Comparison of ENCODE assay signal across 8 cellular contexts in the genomic region with DNA sequence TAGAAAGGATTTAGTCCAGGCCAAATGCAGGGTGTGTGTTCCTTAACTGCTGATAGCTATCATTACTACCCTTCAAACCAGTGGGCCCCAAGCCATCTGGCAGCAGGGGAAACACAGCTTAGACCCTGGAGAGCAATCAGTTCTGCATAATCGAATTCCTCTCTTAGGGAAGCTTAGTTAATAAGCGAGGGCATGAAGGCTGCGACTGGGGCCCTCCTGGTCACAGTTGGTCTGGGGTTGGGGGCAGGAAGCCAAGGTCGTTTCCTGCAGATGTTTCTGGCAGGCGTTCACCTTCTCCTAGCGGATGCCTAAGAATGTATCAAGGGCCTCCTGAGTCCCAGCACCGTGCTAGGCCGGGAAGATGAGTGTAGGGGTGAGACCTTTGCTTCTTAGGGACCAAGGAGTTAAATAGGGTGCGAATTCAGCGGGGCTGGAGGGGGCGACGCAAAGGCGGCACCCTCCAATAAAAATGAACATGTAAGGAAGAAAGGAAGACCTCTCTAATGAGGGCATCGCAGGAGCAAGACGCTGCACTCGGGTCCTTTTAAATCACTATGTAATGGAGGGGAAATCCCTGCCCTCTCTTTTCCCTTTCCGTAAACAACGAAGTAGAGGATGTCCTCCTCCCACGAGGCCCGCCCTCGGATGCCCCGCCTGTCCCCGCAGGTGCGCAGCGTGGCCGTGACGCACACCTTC.
DNase-seq lines count a peak whose midpoint lies in the region; ATAC-seq, FAIRE-seq and TF ChIP-seq lines count a peak whose summit lies in the region.

No MANE protein-coding gene starts in this region.

- DNase-seq in DMS79 treated with DMSO at 0.1 percent for 48 hours (lab: John Stamatoyannopoulos, UW) (peak; percentile 76), RCC 7860 (ENCODE audit: low spot score) (peak; percentile 6), adipocyte (ENCODE audit: low read depth) (peak; percentile 15), midbrain (lab: John Stamatoyannopoulos, UW) (no peak)
- DNase-seq in stimulated activated CD4-positive, alpha-beta T cell treated with anti-CD3 and anti-CD28 coated beads, Interleukin-15, amount 100 ng/mL, for 1 hour (ENCODE audit: low read depth in 1 of 2, low spot score in 1 of 2), result peak; percentile 81 to 89

- H3K9me3 ChIP-seq in HEK293 (ENCODE audit: control insufficient read depth, insufficient read depth, low read depth, low read length) (no peaks in the 10 kb centered on the region), adipocyte (ENCODE audit: control insufficient read depth, low read length) (no peaks in the 10 kb centered on the region), iPS-15b (ENCODE audit: control insufficient read depth, insufficient read depth, low read length) (no peaks in the 10 kb centered on the region)

- no peak for FAIRE-seq in RCC 7860 (lab: Jason Lieb, UNC)

- H3K36me3 ChIP-seq in HEK293 (ENCODE audit: control insufficient read depth in 2 of 2, insufficient read depth in 1 of 2, low read length in 2 of 2) (no peaks in the 10 kb centered on the region), adipocyte (ENCODE audit: control insufficient read depth, insufficient read depth, low read length, severe bottlenecking) (no peaks in the 10 kb centered on the region), iPS-15b (ENCODE audit: control insufficient read depth, insufficient read depth, low read length) (no peaks in the 10 kb centered on the region)

- no peaks in the 10 kb centered on the region for H3K27me3 ChIP-seq in adipocyte (replicated peaks; ENCODE audit: control insufficient read depth, insufficient read depth, low read length)
- H3K27me3 ChIP-seq in iPS-15b (ENCODE audit: control insufficient read depth, insufficient read depth, low read length), result peaks cover 8% of the 10 kb centered on the region

- H3K4me1 ChIP-seq in HEK293 (ENCODE audit: control insufficient read depth, insufficient read depth, low read length) (peaks cover 6% of the 10 kb centered on the region), adipocyte (ENCODE audit: control insufficient read depth, insufficient read depth, low read length) (peaks cover 35% of the 10 kb centered on the region), iPS-15b (ENCODE audit: control insufficient read depth, insufficient read depth, low read length) (peaks cover 17% of the 10 kb centered on the region)

- H3K4me3 ChIP-seq in HEK293 (ENCODE audit: low read depth, low read length), result peak overlapping the region; percentile 64
- peak overlapping the region; percentile 82 for H3K4me3 ChIP-seq in adipocyte (ENCODE audit: low read length)
- H3K4me3 ChIP-seq in iPS-15b (ENCODE audit: low read depth, low read length), result peak overlapping the region; percentile 72

- CTCF ChIA-PET in HEK293 (lab: Yijun Ruan, JAX), result interaction anchor here (0.6 to 5.0 kb wide), 22 partner anchors 11 to 482 kb away, joined by 3 to 66 read pairs (median 4); a partner anchor contains a TSS

- H3K27ac ChIP-seq in HEK293 (ENCODE audit: extremely low read depth, low read depth, low read length), result no peak overlapping the region

- H3K9ac ChIP-seq in adipocyte (ENCODE audit: low read length), result peak overlapping the region; percentile 79
- peak overlapping the region; percentile 48 for H3K9ac ChIP-seq in iPS-15b (ENCODE audit: low read depth, low read length)

- no peak for ATAC-seq in HG02759 (IDR thresholded peaks at IDR 0.05; ENCODE audit: unreplicated experiment)

- TF ChIP-seq CTCF in HEK293 (tag by site-specific recombination; IDR thresholded peaks at IDR 0.05), result no peak

- POLR2A ChIA-PET in HEK293 (lab: Yijun Ruan, JAX), result interaction anchor here (1.1 to 1.4 kb wide), 2 partner anchors 181 to 201 kb away, joined by 3 read pairs; no protein-coding TSS in a partner anchor

TF ChIP-seq in HEK293, 187 proteins besides CTCF, POLR2A, EP300 and RAD21:
- TF ChIP-seq ZNF274 (IDR thresholded peaks at IDR 0.05; ENCODE audit: low read length) (no peak), ZNF274 (tag by site-specific recombination; IDR thresholded peaks at IDR 0.05; ENCODE audit: borderline replicate concordance) (no peak), ZNF501 (tag by site-specific recombination; IDR thresholded peaks at IDR 0.05) (0 out of 2 replicates have a peak, but pooled peaks have one; percentile 27), KLF1 (tag by site-specific recombination; IDR thresholded peaks at IDR 0.05) (peak; percentile 43; the same call in 1 of the 2 replicates)
- TF ChIP-seq, protein P1, sequence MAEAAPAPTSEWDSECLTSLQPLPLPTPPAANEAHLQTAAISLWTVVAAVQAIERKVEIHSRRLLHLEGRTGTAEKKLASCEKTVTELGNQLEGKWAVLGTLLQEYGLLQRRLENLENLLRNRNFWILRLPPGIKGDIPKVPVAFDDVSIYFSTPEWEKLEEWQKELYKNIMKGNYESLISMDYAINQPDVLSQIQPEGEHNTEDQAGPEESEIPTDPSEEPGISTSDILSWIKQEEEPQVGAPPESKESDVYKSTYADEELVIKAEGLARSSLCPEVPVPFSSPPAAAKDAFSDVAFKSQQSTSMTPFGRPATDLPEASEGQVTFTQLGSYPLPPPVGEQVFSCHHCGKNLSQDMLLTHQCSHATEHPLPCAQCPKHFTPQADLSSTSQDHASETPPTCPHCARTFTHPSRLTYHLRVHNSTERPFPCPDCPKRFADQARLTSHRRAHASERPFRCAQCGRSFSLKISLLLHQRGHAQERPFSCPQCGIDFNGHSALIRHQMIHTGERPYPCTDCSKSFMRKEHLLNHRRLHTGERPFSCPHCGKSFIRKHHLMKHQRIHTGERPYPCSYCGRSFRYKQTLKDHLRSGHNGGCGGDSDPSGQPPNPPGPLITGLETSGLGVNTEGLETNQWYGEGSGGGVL (tag by site-specific recombination; IDR thresholded peaks at IDR 0.05), result peak; percentile 33; the same call in 1 of the 2 replicates
- TF ChIP-seq, protein P2, sequence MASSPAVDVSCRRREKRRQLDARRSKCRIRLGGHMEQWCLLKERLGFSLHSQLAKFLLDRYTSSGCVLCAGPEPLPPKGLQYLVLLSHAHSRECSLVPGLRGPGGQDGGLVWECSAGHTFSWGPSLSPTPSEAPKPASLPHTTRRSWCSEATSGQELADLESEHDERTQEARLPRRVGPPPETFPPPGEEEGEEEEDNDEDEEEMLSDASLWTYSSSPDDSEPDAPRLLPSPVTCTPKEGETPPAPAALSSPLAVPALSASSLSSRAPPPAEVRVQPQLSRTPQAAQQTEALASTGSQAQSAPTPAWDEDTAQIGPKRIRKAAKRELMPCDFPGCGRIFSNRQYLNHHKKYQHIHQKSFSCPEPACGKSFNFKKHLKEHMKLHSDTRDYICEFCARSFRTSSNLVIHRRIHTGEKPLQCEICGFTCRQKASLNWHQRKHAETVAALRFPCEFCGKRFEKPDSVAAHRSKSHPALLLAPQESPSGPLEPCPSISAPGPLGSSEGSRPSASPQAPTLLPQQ (tag by site-specific recombination; IDR thresholded peaks at IDR 0.05), result peak; percentile 42; the same call in 1 of the 2 replicates
TF ChIP-seq in HEK293: peak in this region for 4.
